ENCODE assay signal across 8 cellular contexts in genomic region chr16:71882505-71883192, GRCh38. TPM values are rescaled to one million over a fixed set of nuclear protein-coding genes. Genes with fewer than 3 reads are reported as not detected.
A peak's percentile ranks its signal among the peaks of the same experiment; 100 is the strongest.
DNase-seq lines count a peak whose midpoint lies in the region; ATAC-seq and TF ChIP-seq lines count a peak whose summit lies in the region.

No MANE protein-coding gene starts in this region.

- peak overlapping the region; percentile 89 to 97 (median 94) for H3K4me3 ChIP-seq in BLaER1 treated with 17β-estradiol and CSF1 and Interleukin-3, amounts not matched to agents 10 nM and 100 nM
- peak overlapping the region; percentile 90 to 99 (median 97) for H3K4me3 ChIP-seq in esophagus squamous epithelium

- H3K9me3 Mint-ChIP-seq in naive B cell, result no peaks in the 10 kb centered on the region
- no peaks in the 10 kb centered on the region for H3K9me3 Mint-ChIP-seq in stimulated activated naive CD8-positive, alpha-beta T cell treated with anti-CD3 and anti-CD28 coated beads, Interleukin-15, Interleukin-2, amounts not matched to agents 100 ng/mL and 50 ng/mL, for 24 hours

- DNase-seq in HS-27A (ENCODE audit: low read depth), result peak; percentile 59
- DNase-seq in OCI-M1 (lab: John Stamatoyannopoulos, UW), result peak; percentile 89
- DNase-seq in activated T-cell treated with anti-CD3 and anti-CD28 coated beads, Interleukin-2, amount 50 U/mL, for 48 hours, result peak; percentile 78 to 80
- DNase-seq in esophagus squamous epithelium (lab: John Stamatoyannopoulos, UW), result no peak
- peak; percentile 79 for DNase-seq in naive B cell

- no peaks in the 10 kb centered on the region for H3K27me3 Mint-ChIP-seq in naive B cell
- peaks cover 11% of the 10 kb centered on the region for H3K27me3 Mint-ChIP-seq in stimulated activated naive CD8-positive, alpha-beta T cell treated with anti-CD3 and anti-CD28 coated beads, Interleukin-15, Interleukin-2, amounts not matched to agents 100 ng/mL and 50 ng/mL, for 24 hours

- peaks cover 44 to 53% (median 50%) of the 10 kb centered on the region in 3 donors for H3K4me1 Mint-ChIP-seq in naive B cell
- peaks cover 49% of the 10 kb centered on the region for H3K4me1 Mint-ChIP-seq in stimulated activated naive CD8-positive, alpha-beta T cell treated with anti-CD3 and anti-CD28 coated beads, Interleukin-15, Interleukin-2, amounts not matched to agents 100 ng/mL and 50 ng/mL, for 24 hours (ENCODE audit: low read depth)

- peak overlapping the region; percentile 88 to 98 (median 92) for H3K4me2 ChIP-seq in BLaER1 treated with 17β-estradiol and CSF1 and Interleukin-3, amounts not matched to agents 10 nM and 100 nM

- peak overlapping the region in 10 of 11 experiments; percentile 89 to 99 (median 96); a peak in 19 of 22 replicates for H3K27ac ChIP-seq in BLaER1 treated with 17β-estradiol and CSF1 and Interleukin-3, amounts not matched to agents 10 nM and 100 nM
- peak overlapping the region; percentile 89 to 93 (median 92) for H3K27ac ChIP-seq in esophagus squamous epithelium

- peak; percentile 16 for ATAC-seq in GM19324 (IDR thresholded peaks at IDR 0.05; ENCODE audit: low FRiP score, unreplicated experiment)
- ATAC-seq in naive B cell (ENCODE audit: low read depth in 2 of 2), result peak; percentile 42 to 51

- no peaks in the 10 kb centered on the region for H3K9me3 ChIP-seq in BLaER1 treated with 17β-estradiol and CSF1 and Interleukin-3, amounts not matched to agents 10 nM and 100 nM (replicated peaks in 1 of 11)
- no peaks in the 10 kb centered on the region for H3K9me3 ChIP-seq in esophagus squamous epithelium

- intact Hi-C loops in esophagus squamous epithelium (cut with DNase I), result loop anchor here (10.0 kb wide), 1 partner anchor 68 kb away; no protein-coding TSS in a partner anchor

- peak; percentile 82 to 95 (median 92) for TF ChIP-seq CTCF in esophagus squamous epithelium (IDR thresholded peaks at IDR 0.05)

- peaks cover 12 to 21% (median 19%) of the 10 kb centered on the region in 11 experiments; a peak in 20 of 22 replicates for H3K36me3 ChIP-seq in BLaER1 treated with 17β-estradiol and CSF1 and Interleukin-3, amounts not matched to agents 10 nM and 100 nM
- H3K36me3 ChIP-seq in esophagus squamous epithelium, result peaks cover 0 to 36% (median 0%) of the 10 kb centered on the region in 3 donors

- H3K27ac Mint-ChIP-seq in naive B cell, result peak overlapping the region; percentile 88 to 99 (median 98)
- H3K27ac Mint-ChIP-seq in stimulated activated naive CD8-positive, alpha-beta T cell treated with anti-CD3 and anti-CD28 coated beads, Interleukin-15, Interleukin-2, amounts not matched to agents 100 ng/mL and 50 ng/mL, for 24 hours, result peak overlapping the region; percentile 59

- H3K36me3 Mint-ChIP-seq in naive B cell, result peaks cover 13 to 16% of the 10 kb centered on the region in 2 donors
- H3K36me3 Mint-ChIP-seq in stimulated activated naive CD8-positive, alpha-beta T cell treated with anti-CD3 and anti-CD28 coated beads, Interleukin-15, Interleukin-2, amounts not matched to agents 100 ng/mL and 50 ng/mL, for 24 hours (ENCODE audit: low read depth), result peaks cover 12% of the 10 kb centered on the region

- peaks cover 0 to 32% (median 15%) of the 10 kb centered on the region in 11 experiments; a peak in 10 of 22 replicates for H4K20me1 ChIP-seq in BLaER1 treated with 17β-estradiol and CSF1 and Interleukin-3, amounts not matched to agents 10 nM and 100 nM

- H3K4me3 Mint-ChIP-seq in naive B cell, result peak overlapping the region; percentile 86 to 97 (median 94)
- peak overlapping the region; percentile 81 for H3K4me3 Mint-ChIP-seq in stimulated activated naive CD8-positive, alpha-beta T cell treated with anti-CD3 and anti-CD28 coated beads, Interleukin-15, Interleukin-2, amounts not matched to agents 100 ng/mL and 50 ng/mL, for 24 hours

- H3K9ac ChIP-seq in BLaER1 treated with 17β-estradiol and CSF1 and Interleukin-3, amounts not matched to agents 10 nM and 100 nM, result peak overlapping the region; percentile 90 to 99 (median 96); a peak in 21 of 22 replicates

- no peaks in the 10 kb centered on the region for H3K27me3 ChIP-seq in BLaER1 treated with 17β-estradiol and CSF1 and Interleukin-3, amounts not matched to agents 10 nM and 100 nM
- no peaks in the 10 kb centered on the region for H3K27me3 ChIP-seq in esophagus squamous epithelium

- peaks cover 53 to 61% (median 57%) of the 10 kb centered on the region in 10 experiments for H3K4me1 ChIP-seq in BLaER1 treated with 17β-estradiol and CSF1 and Interleukin-3, amounts not matched to agents 10 nM and 100 nM
- H3K4me1 ChIP-seq in esophagus squamous epithelium, result peaks cover 0 to 40% (median 5%) of the 10 kb centered on the region in 3 donors

- TF ChIP-seq POLR2A in esophagus squamous epithelium (IDR thresholded peaks at IDR 0.05), result no peak

- WGBS in esophagus squamous epithelium, 2 donors, result 3% methylated on average over 10 of the region's 10 CpGs

RNA-seq across cellular contexts. Expression of gene ZNF821, which starts 1.3 kb away (rescaled TPM):
- 1 to 10 TPM; 2.5 to 8.2 (median 4.0) TPM for total RNA-seq in esophagus squamous epithelium
- polyA plus RNA-seq in naive B cell (ENCODE audit: low read depth in 6 of 6), result 10 to 100 TPM; 19.0 to 34.4 (median 26.9) TPM

RNA-seq across cellular contexts. Expression of gene IST1, which starts 12.7 kb away (rescaled TPM):
- total RNA-seq in esophagus squamous epithelium, result 100 to 1,000 TPM; 115 to 172 (median 153) TPM
- polyA plus RNA-seq in naive B cell (ENCODE audit: low read depth in 6 of 6), result 100 to 1,000 TPM; 138 to 178 (median 155) TPM

RNA-seq across cellular contexts. Expression of gene ATXN1L, which starts 36.9 kb away (rescaled TPM):
- total RNA-seq in esophagus squamous epithelium, result 10 to 100 TPM in 3 of 4 donors, 1 to 10 TPM in 1; 8.9 to 23.8 (median 15.6) TPM
- 10 to 100 TPM in 3 of 6 donors, 1 to 10 TPM in 3; 7.2 to 44.9 (median 10.2) TPM for polyA plus RNA-seq in naive B cell (ENCODE audit: low read depth in 6 of 6)
